Comparison of ENCODE assay signal across 1 cellular context in genomic region chr1:160578694-160579191, GRCh38.
TF ChIP-seq lines count a peak whose summit lies in the region.

No MANE protein-coding gene starts in this region.

TF ChIP-seq in A549, 52 proteins besides CTCF, POLR2A, EP300 and RAD21 (continued from another document):
- TF ChIP-seq ELK1 (IDR thresholded peaks at IDR 0.05; ENCODE audit: low read depth, low read length) = no peak
- no peak for TF ChIP-seq TP53 (CRISPR knock-in tag; IDR thresholded peaks at IDR 0.05)
- TF ChIP-seq KDM1A (IDR thresholded peaks at IDR 0.05; ENCODE audit: low read depth) = no peak
- no peak for TF ChIP-seq TFCP2L1 (CRISPR knock-in tag; IDR thresholded peaks at IDR 0.05)
- TF ChIP-seq HOXB5 (CRISPR knock-in tag; IDR thresholded peaks at IDR 0.05) = no peak
- TF ChIP-seq MAFK (IDR thresholded peaks at IDR 0.05; ENCODE audit: partially characterized antibody) = peak; percentile 42
- TF ChIP-seq RCOR1 (IDR thresholded peaks at IDR 0.05; ENCODE audit: low read depth, low read length) = no peak
